ENCODE assay signal across 40 cellular contexts in the genomic region with DNA sequence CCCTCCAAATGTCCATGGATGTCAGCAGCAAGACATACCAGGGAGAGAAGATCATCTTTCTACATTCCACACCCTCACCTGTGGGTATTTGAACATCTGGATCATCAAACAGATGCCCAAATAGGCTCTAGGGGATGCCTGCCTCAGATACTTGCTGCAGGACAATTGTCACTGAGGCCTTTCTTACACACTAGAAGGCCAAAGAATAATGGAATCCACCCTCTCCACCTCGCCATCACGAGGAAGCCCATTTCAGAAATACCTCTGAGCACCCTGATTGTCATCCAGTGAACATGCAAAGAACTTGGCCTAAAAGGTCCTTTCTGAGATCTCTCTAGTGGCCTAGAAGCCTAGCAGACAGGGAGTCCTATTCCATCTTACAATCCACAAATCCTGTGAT. TPM values are rescaled to one million over a fixed set of nuclear protein-coding genes. Genes with fewer than 3 reads are reported as not detected.
"Had no signal": no experiment of that assay in that cellular context is flagged by ENCODE, and none has a peak within 500 bp of the region (broad histone marks: within the 10 kb centered on the region; RNA-seq: fewer than 3 reads in every experiment).

No MANE protein-coding gene starts in this region.

- H3K27ac ChIP-seq: adrenal gland, ascending aorta, body of pancreas, brain microvascular endothelial cell, breast epithelium, cardiac muscle cell had no signal

- H3K36me3 ChIP-seq: adrenal gland, ascending aorta, brain microvascular endothelial cell, breast epithelium, cardiac muscle cell had no signal

- H3K4me3 ChIP-seq: adrenal gland, ascending aorta, body of pancreas, breast epithelium, cardiac muscle cell had no signal

- ATAC-seq: activated naive CD4-positive, alpha-beta T cell treated with anti-CD3 and anti-CD28 coated beads, Interleukin-2, amount 50 U/mL, for 72 hours; activated naive CD8-positive, alpha-beta T cell treated with anti-CD3 and anti-CD28 coated beads, Interleukin-2, amount 50 U/mL, for 24 hours; activated T-cell treated with anti-CD3 and anti-CD28 coated beads, Interleukin-2, amount 50 U/mL, for 4 hours; activated T-cell treated with anti-CD3 and anti-CD28 coated beads, Interleukin-2, amount 50 U/mL, for 72 hours; activated T-helper 17 cell treated with anti-CD3 and anti-CD28 coated beads, Interleukin-2, amount 50 U/mL, for 72 hours; body of pancreas had no signal

- H3K27me3 Mint-ChIP-seq: activated naive CD8-positive, alpha-beta T cell; activated naive CD8-positive, alpha-beta T cell treated with anti-CD3 and anti-CD28 coated beads for 36 hours; activated naive CD8-positive, alpha-beta T cell treated with anti-CD3 and anti-CD28 coated beads, Interleukin-2, amount 50 U/mL, for 24 hours had no signal

- H3K9me3 ChIP-seq: adrenal gland, ascending aorta, body of pancreas, breast epithelium had no signal

- H3K4me1 ChIP-seq: adrenal gland, ascending aorta, body of pancreas, breast epithelium had no signal

- H3K27ac Mint-ChIP-seq: activated naive CD4-positive, alpha-beta T cell treated with anti-CD3 and anti-CD28 coated beads for 36 hours; activated naive CD4-positive, alpha-beta T cell treated with anti-CD3 and anti-CD28 coated beads, Interleukin-2, amount 10 ng/mL, durations not matched to agents 7 days and 5 days; activated naive CD4-positive, alpha-beta T cell treated with anti-CD3 and anti-CD28 coated beads, Interleukin-2, amount 50 U/mL, for 24 hours; activated naive CD4-positive, alpha-beta T cell treated with anti-CD3 and anti-CD28 coated beads, Interleukin-2, amount 50 U/mL, for 72 hours; activated naive CD8-positive, alpha-beta T cell; activated naive CD8-positive, alpha-beta T cell treated with anti-CD3 and anti-CD28 coated beads for 36 hours; activated naive CD8-positive, alpha-beta T cell treated with anti-CD3 and anti-CD28 coated beads, Interleukin-2, amount 10 ng/mL, durations not matched to agents 7 days and 5 days; activated naive CD8-positive, alpha-beta T cell treated with anti-CD3 and anti-CD28 coated beads, Interleukin-2, amount 50 U/mL, for 24 hours; activated T-cell treated with anti-CD3 and anti-CD28 coated beads, Interleukin-2, amount 50 U/mL, for 24 hours; activated T-cell treated with anti-CD3 and anti-CD28 coated beads, Interleukin-2, amount 50 U/mL, for 72 hours; activated T-helper 1 cell treated with anti-CD3 and anti-CD28 coated beads, Interleukin-12 subunit alpha, Interleukin-12 subunit beta, Interleukin-2, Interleukin-4 antibody, amounts not matched to agents 30 ng/mL and 10 ng/mL and 1 ng/mL, durations not matched to agents 14 hours and 24 hours and 36 hours; activated T-helper 17 cell treated with anti-CD3 and anti-CD28 coated beads, Interleukin-2, amount 50 U/mL, for 72 hours; activated T-helper 2 cell treated with anti-CD3 and anti-CD28 coated beads, Interferon-gamma antibody, Interleukin-2, Interleukin-4, amounts not matched to agents 10 μg/mL and 5 μg/mL and 100 μg/mL, durations not matched to agents 14 hours and 24 hours and 36 hours; brain had no signal

- DNase-seq: activated effector memory CD4-positive, alpha-beta T cell treated with anti-CD3 and anti-CD28 coated beads, Interleukin-2, amount 50 U/mL, for 16 hours; activated effector memory CD4-positive, alpha-beta T cell treated with Interleukin-2 at 50 U/mL for 16 hours; activated gamma-delta T cell; activated gamma-delta T cell treated with Interleukin-2 at 50 U/mL for 16 hours; activated naive CD4-positive, alpha-beta T cell; activated naive CD4-positive, alpha-beta T cell treated with anti-CD3 and anti-CD28 coated beads for 36 hours; activated naive CD4-positive, alpha-beta T cell treated with anti-CD3 and anti-CD28 coated beads, Interleukin-2, amount 10 ng/mL, durations not matched to agents 7 days and 5 days; activated naive CD4-positive, alpha-beta T cell treated with anti-CD3 and anti-CD28 coated beads, Interleukin-2, amount 50 U/mL, for 16 hours; activated naive CD4-positive, alpha-beta T cell treated with Interleukin-2 at 50 U/mL for 16 hours; activated naive CD8-positive, alpha-beta T cell treated with anti-CD3 and anti-CD28 coated beads for 36 hours; activated naive CD8-positive, alpha-beta T cell treated with anti-CD3 and anti-CD28 coated beads, Interleukin-2, amount 10 ng/mL, durations not matched to agents 7 days and 5 days; activated naive CD8-positive, alpha-beta T cell treated with anti-CD3 and anti-CD28 coated beads, Interleukin-2, amount 50 U/mL, for 24 hours; activated T-cell treated with anti-CD3 and anti-CD28 coated beads for 4 hours; activated T-cell treated with anti-CD3 and anti-CD28 coated beads, Interleukin-2, amount 50 U/mL, for 24 hours; activated T-cell treated with anti-CD3 and anti-CD28 coated beads, Interleukin-2, amount 50 U/mL, for 4 hours; activated T-cell treated with anti-CD3 and anti-CD28 coated beads, Interleukin-2, amount 50 U/mL, for 48 hours; activated T-cell treated with anti-CD3 and anti-CD28 coated beads, Interleukin-2, amount 50 U/mL, for 72 hours; adrenal gland; amniotic stem cell; amygdala; anterior cingulate cortex; aorta; body of pancreas; brain microvascular endothelial cell; caudate nucleus; central memory CD4-positive, alpha-beta T cell; cerebellar nuclear complex had no signal

- H3K36me3 Mint-ChIP-seq: activated naive CD4-positive, alpha-beta T cell treated with anti-CD3 and anti-CD28 coated beads, Interleukin-2, amount 10 ng/mL, durations not matched to agents 7 days and 5 days; activated naive CD4-positive, alpha-beta T cell treated with anti-CD3 and anti-CD28 coated beads, Interleukin-2, amount 50 U/mL, for 24 hours; activated naive CD4-positive, alpha-beta T cell treated with anti-CD3 and anti-CD28 coated beads, Interleukin-2, amount 50 U/mL, for 72 hours; activated naive CD8-positive, alpha-beta T cell; activated naive CD8-positive, alpha-beta T cell treated with anti-CD3 and anti-CD28 coated beads for 36 hours; activated naive CD8-positive, alpha-beta T cell treated with anti-CD3 and anti-CD28 coated beads, Interleukin-2, amount 10 ng/mL, durations not matched to agents 7 days and 5 days; brain had no signal

- H3K4me1 Mint-ChIP-seq: activated naive CD4-positive, alpha-beta T cell treated with anti-CD3 and anti-CD28 coated beads, Interleukin-2, amount 10 ng/mL, durations not matched to agents 7 days and 5 days; activated naive CD4-positive, alpha-beta T cell treated with anti-CD3 and anti-CD28 coated beads, Interleukin-2, amount 50 U/mL, for 24 hours; activated naive CD8-positive, alpha-beta T cell treated with anti-CD3 and anti-CD28 coated beads for 36 hours; activated naive CD8-positive, alpha-beta T cell treated with anti-CD3 and anti-CD28 coated beads, Interleukin-2, amount 10 ng/mL, durations not matched to agents 7 days and 5 days; activated naive CD8-positive, alpha-beta T cell treated with anti-CD3 and anti-CD28 coated beads, Interleukin-2, amount 50 U/mL, for 24 hours; activated T-helper 17 cell treated with anti-CD3 and anti-CD28 coated beads, Interleukin-2, amount 50 U/mL, for 72 hours; brain; central memory CD8-positive, alpha-beta T cell had no signal

- H3K9me3 Mint-ChIP-seq: activated naive CD4-positive, alpha-beta T cell treated with anti-CD3 and anti-CD28 coated beads for 36 hours; activated naive CD4-positive, alpha-beta T cell treated with anti-CD3 and anti-CD28 coated beads, Interleukin-2, amount 10 ng/mL, durations not matched to agents 7 days and 5 days; activated naive CD4-positive, alpha-beta T cell treated with anti-CD3 and anti-CD28 coated beads, Interleukin-2, amount 50 U/mL, for 24 hours; activated naive CD4-positive, alpha-beta T cell treated with anti-CD3 and anti-CD28 coated beads, Interleukin-2, amount 50 U/mL, for 72 hours; activated naive CD8-positive, alpha-beta T cell treated with anti-CD3 and anti-CD28 coated beads for 36 hours; activated naive CD8-positive, alpha-beta T cell treated with anti-CD3 and anti-CD28 coated beads, Interleukin-2, amount 10 ng/mL, durations not matched to agents 7 days and 5 days; activated naive CD8-positive, alpha-beta T cell treated with anti-CD3 and anti-CD28 coated beads, Interleukin-2, amount 50 U/mL, for 24 hours; activated T-cell treated with anti-CD3 and anti-CD28 coated beads, Interleukin-2, amount 50 U/mL, for 24 hours; activated T-cell treated with anti-CD3 and anti-CD28 coated beads, Interleukin-2, amount 50 U/mL, for 4 hours; activated T-cell treated with anti-CD3 and anti-CD28 coated beads, Interleukin-2, amount 50 U/mL, for 72 hours; activated T-helper 1 cell treated with anti-CD3 and anti-CD28 coated beads, Interleukin-12 subunit alpha, Interleukin-12 subunit beta, Interleukin-2, Interleukin-4 antibody, amounts not matched to agents 30 ng/mL and 10 ng/mL and 1 ng/mL, durations not matched to agents 14 hours and 24 hours and 36 hours; activated T-helper 17 cell treated with anti-CD3 and anti-CD28 coated beads, Interleukin-2, amount 50 U/mL, for 72 hours; activated T-helper 2 cell treated with anti-CD3 and anti-CD28 coated beads, Interferon-gamma antibody, Interleukin-2, Interleukin-4, amounts not matched to agents 10 μg/mL and 5 μg/mL and 100 μg/mL, durations not matched to agents 14 hours and 24 hours and 36 hours; central memory CD8-positive, alpha-beta T cell had no signal

- H3K27me3 ChIP-seq: ascending aorta, body of pancreas, brain microvascular endothelial cell, cardiac muscle cell had no signal

- H3K4me3 Mint-ChIP-seq: activated naive CD4-positive, alpha-beta T cell treated with anti-CD3 and anti-CD28 coated beads for 36 hours; activated naive CD4-positive, alpha-beta T cell treated with anti-CD3 and anti-CD28 coated beads, Interleukin-2, amount 10 ng/mL, durations not matched to agents 7 days and 5 days; activated naive CD4-positive, alpha-beta T cell treated with anti-CD3 and anti-CD28 coated beads, Interleukin-2, amount 50 U/mL, for 24 hours; activated naive CD8-positive, alpha-beta T cell; activated naive CD8-positive, alpha-beta T cell treated with anti-CD3 and anti-CD28 coated beads for 36 hours; activated naive CD8-positive, alpha-beta T cell treated with anti-CD3 and anti-CD28 coated beads, Interleukin-2, amount 10 ng/mL, durations not matched to agents 7 days and 5 days; activated naive CD8-positive, alpha-beta T cell treated with anti-CD3 and anti-CD28 coated beads, Interleukin-2, amount 50 U/mL, for 24 hours; activated T-cell treated with anti-CD3 and anti-CD28 coated beads, Interleukin-2, amount 50 U/mL, for 24 hours; activated T-cell treated with anti-CD3 and anti-CD28 coated beads, Interleukin-2, amount 50 U/mL, for 4 hours; activated T-cell treated with anti-CD3 and anti-CD28 coated beads, Interleukin-2, amount 50 U/mL, for 72 hours; activated T-helper 1 cell treated with anti-CD3 and anti-CD28 coated beads, Interleukin-12 subunit alpha, Interleukin-12 subunit beta, Interleukin-2, Interleukin-4 antibody, amounts not matched to agents 30 ng/mL and 10 ng/mL and 1 ng/mL, durations not matched to agents 14 hours and 24 hours and 36 hours; activated T-helper 17 cell treated with anti-CD3 and anti-CD28 coated beads, Interleukin-2, amount 50 U/mL, for 72 hours; brain; central memory CD8-positive, alpha-beta T cell had no signal

RNA-seq across cellular contexts. Expression of gene KIAA1210, which starts 6.9 kb away (rescaled TPM):
- total RNA-seq: activated naive CD4-positive, alpha-beta T cell treated with anti-CD3 and anti-CD28 coated beads for 36 hours; activated naive CD4-positive, alpha-beta T cell treated with anti-CD3 and anti-CD28 coated beads, Interleukin-2, amount 50 U/mL, for 72 hours; activated naive CD8-positive, alpha-beta T cell treated with anti-CD3 and anti-CD28 coated beads for 36 hours; activated naive CD8-positive, alpha-beta T cell treated with anti-CD3 and anti-CD28 coated beads, Interleukin-2, amount 10 ng/mL, durations not matched to agents 7 days and 5 days; activated T-cell treated with anti-CD3 and anti-CD28 coated beads, Interleukin-2, amount 50 U/mL, for 4 hours; activated T-cell treated with anti-CD3 and anti-CD28 coated beads, Interleukin-2, amount 50 U/mL, for 72 hours; activated T-helper 1 cell treated with anti-CD3 and anti-CD28 coated beads, Interleukin-12 subunit alpha, Interleukin-12 subunit beta, Interleukin-2, Interleukin-4 antibody, amounts not matched to agents 30 ng/mL and 10 ng/mL and 1 ng/mL, durations not matched to agents 14 hours and 24 hours and 36 hours; activated T-helper 17 cell treated with anti-CD3 and anti-CD28 coated beads, Interleukin-2, amount 50 U/mL, for 72 hours; activated T-helper 2 cell treated with anti-CD3 and anti-CD28 coated beads, Interferon-gamma antibody, Interleukin-2, Interleukin-4, amounts not matched to agents 10 μg/mL and 5 μg/mL and 100 μg/mL, durations not matched to agents 14 hours and 24 hours and 36 hours; aorta; body of pancreas; cardiac muscle cell; chondrocyte had no signal
- polyA plus RNA-seq: adipose tissue, aorta, cardiac muscle cell had no signal
